22 cellular contexts compared by ENCODE assay signal in the genomic region with DNA sequence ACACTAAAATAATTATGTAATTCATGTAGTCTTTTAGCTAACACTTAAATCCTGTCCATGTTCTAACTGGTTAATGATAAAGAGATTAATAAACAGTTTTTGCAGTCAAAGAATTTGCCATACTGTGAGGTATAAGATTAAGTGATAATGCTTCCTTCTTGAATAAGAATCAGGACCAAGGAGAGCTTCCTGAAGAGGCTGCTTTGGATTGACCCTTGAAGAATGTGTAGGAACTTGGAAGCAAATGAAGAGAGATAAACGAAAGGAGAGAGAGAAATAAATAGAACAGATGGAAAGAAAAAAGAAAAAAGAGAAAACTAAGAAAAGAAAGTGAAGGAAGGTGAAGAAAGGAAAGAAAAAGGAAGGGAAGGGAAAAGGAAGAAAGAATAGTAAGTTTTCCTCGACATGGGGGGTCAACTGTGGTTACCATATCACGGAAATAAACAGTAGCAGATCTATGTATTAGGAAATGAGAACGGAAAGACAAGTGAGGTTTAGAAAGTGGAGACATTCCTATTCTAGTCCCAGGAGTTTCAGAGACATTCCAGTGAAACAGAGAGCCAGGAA.
DNase-seq lines count a peak whose midpoint lies in the region; ATAC-seq and TF ChIP-seq lines count a peak whose summit lies in the region.
"Had no signal": no experiment of that assay in that cellular context is flagged by ENCODE, and none has a peak within 500 bp of the region (broad histone marks: within the 10 kb centered on the region; RNA-seq: fewer than 3 reads in every experiment).

No MANE protein-coding gene starts in this region.

- H3K4me1 Mint-ChIP-seq in Calu3 (ENCODE audit: low read depth, unreplicated experiment) (peaks cover 15% of the 10 kb centered on the region), IgD-negative memory B cell (peaks cover 8 to 15% (median 15%) of the 10 kb centered on the region in 3 donors), memory B cell (peaks cover 9% of the 10 kb centered on the region)
- H3K4me1 Mint-ChIP-seq: activated CD4-positive, alpha-beta T cell treated with anti-CD3 and anti-CD28 coated beads, Interleukin-2, amount 10 ng/mL, durations not matched to agents 7 days and 5 days; mesothelial cell of epicardium had no signal

- H3K4me3 Mint-ChIP-seq in Calu3 (ENCODE audit: low read depth, unreplicated experiment) (peak overlapping the region; percentile 0), IgD-negative memory B cell (peak overlapping the region in 3 of 4 donors; percentile 8 to 67 (median 19)), memory B cell (peak overlapping the region; percentile 3)
- H3K4me3 Mint-ChIP-seq: activated CD4-positive, alpha-beta T cell treated with anti-CD3 and anti-CD28 coated beads, Interleukin-2, amount 10 ng/mL, durations not matched to agents 7 days and 5 days; CD4-positive, alpha-beta T cell; effector memory CD8-positive, alpha-beta T cell; mesothelial cell of epicardium; stimulated activated naive CD8-positive, alpha-beta T cell treated with anti-CD3 and anti-CD28 coated beads, Interleukin-15, Interleukin-2, amounts not matched to agents 100 ng/mL and 50 ng/mL, for 24 hours had no signal

- in situ Hi-C loops in astrocyte of the spinal cord (cut with HindIII; ENCODE audit: low sequenced_read_pairs), result no loop called here

- CTCF ChIA-PET in Calu3 (lab: Charles Lee), result interaction anchor here (0.7 to 3.6 kb wide), 3 partner anchors 86 to 257 kb away, joined by 3 to 27 read pairs (median 5); no protein-coding TSS in a partner anchor

- no peak for ATAC-seq in memory B cell (ENCODE audit: low read depth)
- ATAC-seq: effector memory CD8-positive, alpha-beta T cell; esophagus mucosa; naive thymus-derived CD4-positive, alpha-beta T cell; psoas muscle; Right ventricle myocardium inferior had no signal

- H3K27me3 Mint-ChIP-seq in Calu3 (ENCODE audit: unreplicated experiment) (no peaks in the 10 kb centered on the region), IgD-negative memory B cell (peaks cover 13% of the 10 kb centered on the region), memory B cell (peaks cover 2% of the 10 kb centered on the region)
- H3K27me3 Mint-ChIP-seq: activated CD4-positive, alpha-beta T cell treated with anti-CD3 and anti-CD28 coated beads, Interleukin-2, amount 10 ng/mL, durations not matched to agents 7 days and 5 days; CD4-positive, alpha-beta T cell; effector memory CD8-positive, alpha-beta T cell; naive thymus-derived CD4-positive, alpha-beta T cell; stimulated activated naive CD8-positive, alpha-beta T cell treated with anti-CD3 and anti-CD28 coated beads, Interleukin-15, Interleukin-2, amounts not matched to agents 100 ng/mL and 50 ng/mL, for 24 hours had no signal

- DNase-seq in Calu3 (no peak), astrocyte of the spinal cord (ENCODE audit: low read depth, low spot score) (peak; percentile 14), memory B cell (ENCODE audit: low spot score in 2 of 2) (no peak), hypothalamus (lab: John Stamatoyannopoulos, UW) (no peak), DMS153 (lab: John Stamatoyannopoulos, UW) (no peak), NOMO-1 treated with DMSO at 0.1 percent for 48 hours (lab: John Stamatoyannopoulos, UW; ENCODE audit: unreplicated experiment) (no peak)
- DNase-seq: DMS 273 treated with DMSO at 0.1 percent for 48 hours; effector memory CD8-positive, alpha-beta T cell; occipital lobe; T1000 had no signal

- BruUV-seq in Calu3 (replicated peaks; lab: Mats Ljungman, UMichigan), result no TSS peak

- H3K27ac Mint-ChIP-seq in Calu3 (ENCODE audit: unreplicated experiment), result no peak overlapping the region
- H3K27ac Mint-ChIP-seq in IgD-negative memory B cell, result no peak overlapping the region
- H3K27ac Mint-ChIP-seq in memory B cell, result no peak overlapping the region
- H3K27ac Mint-ChIP-seq: activated CD4-positive, alpha-beta T cell treated with anti-CD3 and anti-CD28 coated beads, Interleukin-2, amount 10 ng/mL, durations not matched to agents 7 days and 5 days; CD4-positive, alpha-beta T cell; effector memory CD8-positive, alpha-beta T cell; mesothelial cell of epicardium; naive thymus-derived CD4-positive, alpha-beta T cell; stimulated activated naive CD8-positive, alpha-beta T cell treated with anti-CD3 and anti-CD28 coated beads, Interleukin-15, Interleukin-2, amounts not matched to agents 100 ng/mL and 50 ng/mL, for 24 hours had no signal

- H3K36me3 Mint-ChIP-seq in Calu3 (ENCODE audit: insufficient read depth, unreplicated experiment) (no peaks in the 10 kb centered on the region), IgD-negative memory B cell (no peaks in the 10 kb centered on the region), memory B cell (no peaks in the 10 kb centered on the region)
- H3K36me3 Mint-ChIP-seq: mesothelial cell of epicardium; naive thymus-derived CD4-positive, alpha-beta T cell had no signal

- intact Hi-C loops in Calu3 (cut with micrococcal nuclease; ENCODE audit: unreplicated experiment), result loop anchor here (1.0 to 10.0 kb wide), 4 partner anchors 95 to 773 kb away; no protein-coding TSS in a partner anchor

- no peak overlapping the region for H3K4me3 ChIP-seq in astrocyte of the spinal cord (ENCODE audit: low read depth, low read length)
- H3K4me3 ChIP-seq: heart left ventricle, left lung, psoas muscle, thoracic aorta had no signal

- TF ChIP-seq CTCF in Calu3 (IDR thresholded peaks at IDR 0.05; ENCODE audit: unreplicated experiment), result no peak
- TF ChIP-seq CTCF in astrocyte of the spinal cord (IDR thresholded peaks at IDR 0.05; ENCODE audit: low read depth, low read length), result no peak

- H3K9me3 Mint-ChIP-seq in Calu3 (ENCODE audit: low read depth, unreplicated experiment), result no peaks in the 10 kb centered on the region
- H3K9me3 Mint-ChIP-seq in IgD-negative memory B cell, result peaks cover 0 to 1% (median 0%) of the 10 kb centered on the region in 3 donors
- H3K9me3 Mint-ChIP-seq in memory B cell, result no peaks in the 10 kb centered on the region
- H3K9me3 Mint-ChIP-seq: activated CD4-positive, alpha-beta T cell treated with anti-CD3 and anti-CD28 coated beads, Interleukin-2, amount 10 ng/mL, durations not matched to agents 7 days and 5 days; effector memory CD8-positive, alpha-beta T cell had no signal
